In genomic region chr22:39498802-39499201, GRCh38 we compare ENCODE assay signal across 19 cellular contexts. TPM values are rescaled to one million over a fixed set of nuclear protein-coding genes. Genes with fewer than 3 reads are reported as not detected.
DNase-seq lines count a peak whose midpoint lies in the region; ATAC-seq and TF ChIP-seq lines count a peak whose summit lies in the region.
"Had no signal": no experiment of that assay in that cellular context is flagged by ENCODE, and none has a peak within 500 bp of the region (broad histone marks: within the 10 kb centered on the region; RNA-seq: fewer than 3 reads in every experiment).

No MANE protein-coding gene starts in this region.

- H4K20me1 ChIP-seq in neural progenitor cell (ENCODE audit: low read depth): peaks cover 13% of the 10 kb centered on the region

- H3K4me3 Mint-ChIP-seq in activated naive CD4-positive, alpha-beta T cell treated with anti-CD3 and anti-CD28 coated beads, Interleukin-2, amount 50 U/mL, for 24 hours: no peak overlapping the region
- H3K4me3 Mint-ChIP-seq in neural progenitor cell: peak overlapping the region; percentile 71

- no peaks in the 10 kb centered on the region for H3K9me3 ChIP-seq in neural progenitor cell (ENCODE audit: low read depth)
- H3K9me3 ChIP-seq: BLaER1, mucosa of descending colon, ovary, SK-N-SH, thoracic aorta had no signal

- peak overlapping the region; percentile 7 for H3K4me2 ChIP-seq in neural progenitor cell
- H3K4me2 ChIP-seq: BLaER1, SK-N-SH had no signal

- DNase-seq in activated naive CD4-positive, alpha-beta T cell treated with Interleukin-2 at 50 U/mL for 16 hours: no peak
- no peak for DNase-seq in dorsolateral prefrontal cortex
- peak; percentile 53 for DNase-seq in neural progenitor cell (ENCODE audit: low spot score)
- no peak for DNase-seq in sciatic nerve (ENCODE audit: low spot score)
- no peak for DNase-seq in NCI-H510A (lab: John Stamatoyannopoulos, UW)
- no peak for DNase-seq in activated CD4-positive, alpha-beta T cell treated with anti-CD3 and anti-CD28 coated beads for 4 hours
- DNase-seq: activated effector memory CD4-positive, alpha-beta T cell treated with Interleukin-2 at 50 U/mL for 16 hours; GF-D8; KBM-7; MV-4-11; ovary; SK-N-SH; stimulated activated CD4-positive, alpha-beta T cell treated with anti-CD3 and anti-CD28 coated beads, Interleukin-4, amount 100 ng/mL, for 1 hour; T1000 had no signal

- no peak for ATAC-seq in sciatic nerve
- ATAC-seq: mucosa of descending colon had no signal

- peaks cover 27% of the 10 kb centered on the region for H3K4me1 Mint-ChIP-seq in activated naive CD4-positive, alpha-beta T cell treated with anti-CD3 and anti-CD28 coated beads, Interleukin-2, amount 50 U/mL, for 24 hours
- H3K4me1 Mint-ChIP-seq in neural progenitor cell: peaks cover 56% of the 10 kb centered on the region

- H3K9me3 Mint-ChIP-seq in activated naive CD4-positive, alpha-beta T cell treated with anti-CD3 and anti-CD28 coated beads, Interleukin-2, amount 50 U/mL, for 24 hours: no peaks in the 10 kb centered on the region
- no peaks in the 10 kb centered on the region for H3K9me3 Mint-ChIP-seq in neural progenitor cell

- no peaks in the 10 kb centered on the region for H3K36me3 ChIP-seq in neural progenitor cell
- H3K36me3 ChIP-seq: ovary, thoracic aorta had no signal

- peaks cover 41% of the 10 kb centered on the region for H3K4me1 ChIP-seq in neural progenitor cell

- H3K4me3 ChIP-seq in dorsolateral prefrontal cortex: peak overlapping the region in 8 of 59 donors; percentile 0 to 27 (median 4)
- no peak overlapping the region for H3K4me3 ChIP-seq in neural progenitor cell
- H3K4me3 ChIP-seq: BLaER1, mucosa of descending colon, ovary, thoracic aorta had no signal

- peak in 18 of 56 donors; percentile 8 to 45 (median 19) for TF ChIP-seq CTCF in dorsolateral prefrontal cortex (IDR thresholded peaks at IDR 0.05 in 54 of 56, conservative IDR thresholded peaks at IDR 0.05 in 2 of 56; ENCODE audit: low read depth in 1 of 56, partially characterized antibody in 56 of 56)
- TF ChIP-seq CTCF in neural progenitor cell (IDR thresholded peaks at IDR 0.05): no peak

- H3K27ac ChIP-seq in dorsolateral prefrontal cortex (peak overlapping the region; percentile 73 to 99 (median 96)), neural progenitor cell (no peak overlapping the region), temporal lobe (ENCODE audit: low read depth, low read length) (peak overlapping the region; percentile 93)
- H3K27ac ChIP-seq: BLaER1, ovary, thoracic aorta had no signal

- H3K27ac Mint-ChIP-seq in activated naive CD4-positive, alpha-beta T cell treated with anti-CD3 and anti-CD28 coated beads, Interleukin-2, amount 50 U/mL, for 24 hours: peak overlapping the region; percentile 55
- H3K27ac Mint-ChIP-seq in neural progenitor cell: peak overlapping the region; percentile 39

- H2AFZ ChIP-seq in neural progenitor cell (replicated peaks): no peak overlapping the region

- no peak overlapping the region for H3K9ac ChIP-seq in neural progenitor cell
- H3K9ac ChIP-seq: BLaER1, SK-N-SH had no signal

- peaks cover 1% of the 10 kb centered on the region for H3K36me3 Mint-ChIP-seq in activated naive CD4-positive, alpha-beta T cell treated with anti-CD3 and anti-CD28 coated beads, Interleukin-2, amount 50 U/mL, for 24 hours
- H3K36me3 Mint-ChIP-seq in neural progenitor cell: peaks cover 3% of the 10 kb centered on the region

- intact Hi-C loops in dorsolateral prefrontal cortex (cut with DNase I): loop anchor here in 1 of 2 donors (5.0 kb wide), 1 partner anchor 37 kb away; no protein-coding TSS in a partner anchor
- intact Hi-C loops in sciatic nerve (cut with DNase I): no loop called here

- H3K79me2 ChIP-seq in neural progenitor cell (ENCODE audit: low read depth): peaks cover 14% of the 10 kb centered on the region

- H3K27me3 Mint-ChIP-seq in activated naive CD4-positive, alpha-beta T cell treated with anti-CD3 and anti-CD28 coated beads, Interleukin-2, amount 50 U/mL, for 24 hours: no peaks in the 10 kb centered on the region
- H3K27me3 Mint-ChIP-seq in neural progenitor cell (ENCODE audit: insufficient read depth, low read depth): peaks cover 7% of the 10 kb centered on the region

- no peaks in the 10 kb centered on the region for H3K27me3 ChIP-seq in dorsolateral prefrontal cortex
- peaks cover 18% of the 10 kb centered on the region for H3K27me3 ChIP-seq in neural progenitor cell
- H3K27me3 ChIP-seq: BLaER1, ovary had no signal

- peaks cover 33% of the 10 kb centered on the region for H3F3A ChIP-seq in neural progenitor cell (ENCODE audit: low read depth)

RNA-seq across cellular contexts. Expression of gene MIEF1, which starts 3.3 kb away (rescaled TPM):
- total RNA-seq in dorsolateral prefrontal cortex (10 to 100 TPM; 21.3 to 40.7 (median 28.0) TPM), neural progenitor cell (ENCODE audit: low replicate concordance) (22.0 and 32.7 TPM in 2 replicates), temporal lobe (17.5 TPM), sciatic nerve (19.0 TPM)

RNA-seq across cellular contexts. Expression of gene ATF4, which starts 21.6 kb away (rescaled TPM):
- total RNA-seq in dorsolateral prefrontal cortex (100 to 1,000 TPM; 110 to 287 (median 161) TPM), neural progenitor cell (ENCODE audit: low replicate concordance) (189 and 230 TPM in 2 replicates), temporal lobe (72.0 TPM), sciatic nerve (319 TPM)

RNA-seq across cellular contexts. Expression of gene RPS19BP1, which starts 33.7 kb away (rescaled TPM):
- total RNA-seq in dorsolateral prefrontal cortex: 100 to 1,000 TPM in 2 of 120 experiments, 10 to 100 TPM in 118; 44.3 to 109 (median 63.6) TPM
- 27.7 and 68.3 TPM in 2 replicates for total RNA-seq in neural progenitor cell (ENCODE audit: low replicate concordance)
- total RNA-seq in temporal lobe: 31.7 TPM
- 58.2 TPM for total RNA-seq in sciatic nerve

RNA-seq across cellular contexts. Expression of gene MGAT3, which starts 42.0 kb away (rescaled TPM):
- total RNA-seq in dorsolateral prefrontal cortex: 100 to 1,000 TPM in 30 of 120 experiments, 10 to 100 TPM in 90; 57.7 to 147 (median 92.3) TPM
- 7.5 and 18.5 TPM in 2 replicates for total RNA-seq in neural progenitor cell (ENCODE audit: low replicate concordance)
- 25.6 TPM for total RNA-seq in temporal lobe
- 56.5 TPM for total RNA-seq in sciatic nerve
